21 cellular contexts compared by ENCODE assay signal in the genomic region with DNA sequence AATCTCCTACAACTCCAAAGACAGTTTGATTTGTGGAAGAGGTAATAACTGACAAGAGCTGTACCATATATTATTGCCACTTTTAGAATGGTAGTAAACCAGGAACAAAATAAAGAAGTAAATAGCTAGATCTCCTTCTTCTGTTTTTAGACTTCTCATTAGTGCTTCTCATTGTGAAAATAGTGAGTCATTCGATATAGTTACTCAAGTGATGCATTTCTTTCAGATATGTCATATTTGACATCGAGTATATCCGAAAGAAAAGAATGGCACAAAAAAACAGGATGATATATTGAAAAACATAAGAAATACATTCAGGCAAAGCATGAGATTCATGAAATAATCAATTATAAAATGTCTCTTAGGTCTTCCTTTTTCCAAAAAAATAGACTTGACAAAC.
"Had no signal": no experiment of that assay in that cellular context is flagged by ENCODE, and none has a peak within 500 bp of the region (broad histone marks: within the 10 kb centered on the region; RNA-seq: fewer than 3 reads in every experiment).

No MANE protein-coding gene starts in this region.

- H3K27ac ChIP-seq: heart left ventricle, neutrophil, psoas muscle, right lobe of liver, suprapubic skin, thyroid gland had no signal

- H3K9me3 Mint-ChIP-seq: type B pancreatic cell had no signal

- H3K4me3 ChIP-seq: heart left ventricle, psoas muscle, right lobe of liver, suprapubic skin, thyroid gland had no signal

- H3K9me3 ChIP-seq: neutrophil, psoas muscle, right lobe of liver, suprapubic skin, thyroid gland had no signal

- H3K27me3 Mint-ChIP-seq: naive thymus-derived CD4-positive, alpha-beta T cell; type B pancreatic cell had no signal

- DNase-seq: dermis blood vessel endothelial cell; erythroblast; heart left ventricle; hypothalamus; islet precursor cell; mammary epithelial cell; naive thymus-derived CD4-positive, alpha-beta T cell; nephron progenitor cell; psoas muscle; retina; right lobe of liver; stimulated activated CD4-positive, alpha-beta T cell treated with anti-CD3 and anti-CD28 coated beads, Interleukin-4, amount 100 ng/mL, for 1 hour; stimulated activated CD8-positive, alpha-beta memory T cell treated with anti-CD3 and anti-CD28 coated beads, Interleukin-4, amount 100 ng/mL, for 48 hours; stimulated activated naive CD8-positive, alpha-beta T cell treated with anti-CD3 and anti-CD28 coated beads, Interleukin-15, Interleukin-2, amounts not matched to agents 100 U/mL and 50 U/mL, for 24 hours; thyroid gland had no signal

- ATAC-seq: heart left ventricle; left lobe of liver; naive thymus-derived CD4-positive, alpha-beta T cell; psoas muscle; right lobe of liver; stimulated activated effector memory CD8-positive, alpha-beta T cell treated with anti-CD3 and anti-CD28 coated beads, Interleukin-12 subunit alpha, Interleukin-12 subunit beta, amount 100 ng/mL, for 72 hours; stimulated activated naive CD8-positive, alpha-beta T cell treated with anti-CD3 and anti-CD28 coated beads, Interleukin-15, Interleukin-2, amounts not matched to agents 100 U/mL and 50 U/mL, for 24 hours had no signal

- H3K4me3 Mint-ChIP-seq: naive thymus-derived CD4-positive, alpha-beta T cell; nephron progenitor cell; stimulated activated effector memory CD8-positive, alpha-beta T cell treated with anti-CD3 and anti-CD28 coated beads, Interleukin-12 subunit alpha, Interleukin-12 subunit beta, amount 100 ng/mL, for 72 hours; type B pancreatic cell had no signal

- H3K36me3 Mint-ChIP-seq: naive thymus-derived CD4-positive, alpha-beta T cell; stimulated activated effector memory CD8-positive, alpha-beta T cell treated with anti-CD3 and anti-CD28 coated beads, Interleukin-12 subunit alpha, Interleukin-12 subunit beta, amount 100 ng/mL, for 72 hours; type B pancreatic cell had no signal

- FAIRE-seq: urothelium cell line had no signal

- H3K4me1 Mint-ChIP-seq: naive thymus-derived CD4-positive, alpha-beta T cell; nephron progenitor cell; stimulated activated effector memory CD8-positive, alpha-beta T cell treated with anti-CD3 and anti-CD28 coated beads, Interleukin-12 subunit alpha, Interleukin-12 subunit beta, amount 100 ng/mL, for 72 hours had no signal

- H3K4me1 ChIP-seq: heart left ventricle, psoas muscle, right lobe of liver, suprapubic skin, thyroid gland had no signal

- H3K27ac Mint-ChIP-seq: naive thymus-derived CD4-positive, alpha-beta T cell; nephron progenitor cell; stimulated activated effector memory CD8-positive, alpha-beta T cell treated with anti-CD3 and anti-CD28 coated beads, Interleukin-12 subunit alpha, Interleukin-12 subunit beta, amount 100 ng/mL, for 72 hours; type B pancreatic cell had no signal

- H3K27me3 ChIP-seq: heart left ventricle, neutrophil, right lobe of liver, suprapubic skin, thyroid gland had no signal

- H3K36me3 ChIP-seq: heart left ventricle, neutrophil, right lobe of liver, suprapubic skin, thyroid gland had no signal
